Comparison of ENCODE assay signal across 1 cellular context in the genomic region with DNA sequence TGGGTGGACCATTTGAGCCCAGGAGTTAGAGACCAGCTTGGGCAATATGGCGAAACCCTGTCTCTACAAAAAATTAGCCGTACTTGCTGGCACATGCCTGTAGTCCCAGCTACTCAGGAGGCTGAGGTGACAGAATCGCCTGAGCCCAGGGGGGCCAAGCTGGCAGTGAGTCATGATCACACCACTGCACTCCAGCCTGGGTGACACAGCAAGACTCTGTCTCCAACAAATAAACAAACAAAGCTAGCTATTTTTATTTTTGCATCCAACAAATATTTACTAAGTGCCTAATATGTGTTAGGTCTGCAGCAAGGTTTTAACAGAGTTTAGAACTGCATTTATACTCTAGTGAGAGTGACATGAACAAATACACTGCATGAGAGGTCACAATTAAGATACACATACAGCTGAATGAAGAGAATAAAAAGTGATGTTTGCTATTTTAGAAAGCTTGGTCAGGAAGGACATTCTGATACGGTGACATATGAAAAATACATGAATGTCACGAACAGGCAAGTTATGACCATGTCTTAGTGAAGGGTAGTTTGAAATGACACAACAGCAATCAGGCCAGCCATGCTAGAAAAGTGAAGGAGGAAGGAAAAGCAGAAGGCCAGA.
A peak's percentile ranks its signal among the peaks of the same experiment; 100 is the strongest.
TF ChIP-seq lines count a peak whose summit lies in the region.

No MANE protein-coding gene starts in this region.

TF ChIP-seq in HEK293, 187 proteins besides CTCF, POLR2A, EP300 and RAD21 (continued from another document and continues in another):
- TF ChIP-seq, protein P1, sequence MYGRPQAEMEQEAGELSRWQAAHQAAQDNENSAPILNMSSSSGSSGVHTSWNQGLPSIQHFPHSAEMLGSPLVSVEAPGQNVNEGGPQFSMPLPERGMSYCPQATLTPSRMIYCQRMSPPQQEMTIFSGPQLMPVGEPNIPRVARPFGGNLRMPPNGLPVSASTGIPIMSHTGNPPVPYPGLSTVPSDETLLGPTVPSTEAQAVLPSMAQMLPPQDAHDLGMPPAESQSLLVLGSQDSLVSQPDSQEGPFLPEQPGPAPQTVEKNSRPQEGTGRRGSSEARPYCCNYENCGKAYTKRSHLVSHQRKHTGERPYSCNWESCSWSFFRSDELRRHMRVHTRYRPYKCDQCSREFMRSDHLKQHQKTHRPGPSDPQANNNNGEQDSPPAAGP (tag by site-specific recombination; IDR thresholded peaks at IDR 0.05): no peak
- no peak for TF ChIP-seq ZNF138 (tag by site-specific recombination; IDR thresholded peaks at IDR 0.05; ENCODE audit: borderline replicate concordance)
- no peak for TF ChIP-seq ZNF19 (tag by site-specific recombination; IDR thresholded peaks at IDR 0.05; ENCODE audit: low read depth)
- TF ChIP-seq, protein P2, sequence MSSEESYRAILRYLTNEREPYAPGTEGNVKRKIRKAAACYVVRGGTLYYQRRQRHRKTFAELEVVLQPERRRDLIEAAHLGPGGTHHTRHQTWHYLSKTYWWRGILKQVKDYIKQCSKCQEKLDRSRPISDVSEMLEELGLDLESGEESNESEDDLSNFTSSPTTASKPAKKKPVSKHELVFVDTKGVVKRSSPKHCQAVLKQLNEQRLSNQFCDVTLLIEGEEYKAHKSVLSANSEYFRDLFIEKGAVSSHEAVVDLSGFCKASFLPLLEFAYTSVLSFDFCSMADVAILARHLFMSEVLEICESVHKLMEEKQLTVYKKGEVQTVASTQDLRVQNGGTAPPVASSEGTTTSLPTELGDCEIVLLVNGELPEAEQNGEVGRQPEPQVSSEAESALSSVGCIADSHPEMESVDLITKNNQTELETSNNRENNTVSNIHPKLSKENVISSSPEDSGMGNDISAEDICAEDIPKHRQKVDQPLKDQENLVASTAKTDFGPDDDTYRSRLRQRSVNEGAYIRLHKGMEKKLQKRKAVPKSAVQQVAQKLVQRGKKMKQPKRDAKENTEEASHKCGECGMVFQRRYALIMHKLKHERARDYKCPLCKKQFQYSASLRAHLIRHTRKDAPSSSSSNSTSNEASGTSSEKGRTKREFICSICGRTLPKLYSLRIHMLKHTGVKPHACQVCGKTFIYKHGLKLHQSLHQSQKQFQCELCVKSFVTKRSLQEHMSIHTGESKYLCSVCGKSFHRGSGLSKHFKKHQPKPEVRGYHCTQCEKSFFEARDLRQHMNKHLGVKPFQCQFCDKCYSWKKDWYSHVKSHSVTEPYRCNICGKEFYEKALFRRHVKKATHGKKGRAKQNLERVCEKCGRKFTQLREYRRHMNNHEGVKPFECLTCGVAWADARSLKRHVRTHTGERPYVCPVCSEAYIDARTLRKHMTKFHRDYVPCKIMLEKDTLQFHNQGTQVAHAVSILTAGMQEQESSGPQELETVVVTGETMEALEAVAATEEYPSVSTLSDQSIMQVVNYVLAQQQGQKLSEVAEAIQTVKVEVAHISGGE (tag by site-specific recombination; conservative IDR thresholded peaks at IDR 0.05; ENCODE audit: low read depth): no peak
- TF ChIP-seq, protein P3, sequence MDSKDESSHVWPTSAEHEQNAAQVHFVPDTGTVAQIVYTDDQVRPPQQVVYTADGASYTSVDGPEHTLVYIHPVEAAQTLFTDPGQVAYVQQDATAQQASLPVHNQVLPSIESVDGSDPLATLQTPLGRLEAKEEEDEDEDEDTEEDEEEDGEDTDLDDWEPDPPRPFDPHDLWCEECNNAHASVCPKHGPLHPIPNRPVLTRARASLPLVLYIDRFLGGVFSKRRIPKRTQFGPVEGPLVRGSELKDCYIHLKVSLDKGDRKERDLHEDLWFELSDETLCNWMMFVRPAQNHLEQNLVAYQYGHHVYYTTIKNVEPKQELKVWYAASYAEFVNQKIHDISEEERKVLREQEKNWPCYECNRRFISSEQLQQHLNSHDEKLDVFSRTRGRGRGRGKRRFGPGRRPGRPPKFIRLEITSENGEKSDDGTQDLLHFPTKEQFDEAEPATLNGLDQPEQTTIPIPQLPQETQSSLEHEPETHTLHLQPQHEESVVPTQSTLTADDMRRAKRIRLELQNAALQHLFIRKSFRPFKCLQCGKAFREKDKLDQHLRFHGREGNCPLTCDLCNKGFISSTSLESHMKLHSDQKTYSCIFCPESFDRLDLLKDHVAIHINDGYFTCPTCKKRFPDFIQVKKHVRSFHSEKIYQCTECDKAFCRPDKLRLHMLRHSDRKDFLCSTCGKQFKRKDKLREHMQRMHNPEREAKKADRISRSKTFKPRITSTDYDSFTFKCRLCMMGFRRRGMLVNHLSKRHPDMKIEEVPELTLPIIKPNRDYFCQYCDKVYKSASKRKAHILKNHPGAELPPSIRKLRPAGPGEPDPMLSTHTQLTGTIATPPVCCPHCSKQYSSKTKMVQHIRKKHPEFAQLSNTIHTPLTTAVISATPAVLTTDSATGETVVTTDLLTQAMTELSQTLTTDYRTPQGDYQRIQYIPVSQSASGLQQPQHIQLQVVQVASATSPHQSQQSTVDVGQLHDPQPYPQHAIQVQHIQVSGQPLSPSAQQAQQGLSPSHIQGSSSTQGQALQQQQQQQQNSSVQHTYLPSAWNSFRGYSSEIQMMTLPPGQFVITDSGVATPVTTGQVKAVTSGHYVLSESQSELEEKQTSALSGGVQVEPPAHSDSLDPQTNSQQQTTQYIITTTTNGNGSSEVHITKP (tag by site-specific recombination; IDR thresholded peaks at IDR 0.05): peak; percentile 43
- TF ChIP-seq ZNF555 (tag by site-specific recombination; conservative IDR thresholded peaks at IDR 0.05): no peak
- no peak for TF ChIP-seq ZNF211 (tag by site-specific recombination; IDR thresholded peaks at IDR 0.05; ENCODE audit: low read depth)
- TF ChIP-seq, protein P4, sequence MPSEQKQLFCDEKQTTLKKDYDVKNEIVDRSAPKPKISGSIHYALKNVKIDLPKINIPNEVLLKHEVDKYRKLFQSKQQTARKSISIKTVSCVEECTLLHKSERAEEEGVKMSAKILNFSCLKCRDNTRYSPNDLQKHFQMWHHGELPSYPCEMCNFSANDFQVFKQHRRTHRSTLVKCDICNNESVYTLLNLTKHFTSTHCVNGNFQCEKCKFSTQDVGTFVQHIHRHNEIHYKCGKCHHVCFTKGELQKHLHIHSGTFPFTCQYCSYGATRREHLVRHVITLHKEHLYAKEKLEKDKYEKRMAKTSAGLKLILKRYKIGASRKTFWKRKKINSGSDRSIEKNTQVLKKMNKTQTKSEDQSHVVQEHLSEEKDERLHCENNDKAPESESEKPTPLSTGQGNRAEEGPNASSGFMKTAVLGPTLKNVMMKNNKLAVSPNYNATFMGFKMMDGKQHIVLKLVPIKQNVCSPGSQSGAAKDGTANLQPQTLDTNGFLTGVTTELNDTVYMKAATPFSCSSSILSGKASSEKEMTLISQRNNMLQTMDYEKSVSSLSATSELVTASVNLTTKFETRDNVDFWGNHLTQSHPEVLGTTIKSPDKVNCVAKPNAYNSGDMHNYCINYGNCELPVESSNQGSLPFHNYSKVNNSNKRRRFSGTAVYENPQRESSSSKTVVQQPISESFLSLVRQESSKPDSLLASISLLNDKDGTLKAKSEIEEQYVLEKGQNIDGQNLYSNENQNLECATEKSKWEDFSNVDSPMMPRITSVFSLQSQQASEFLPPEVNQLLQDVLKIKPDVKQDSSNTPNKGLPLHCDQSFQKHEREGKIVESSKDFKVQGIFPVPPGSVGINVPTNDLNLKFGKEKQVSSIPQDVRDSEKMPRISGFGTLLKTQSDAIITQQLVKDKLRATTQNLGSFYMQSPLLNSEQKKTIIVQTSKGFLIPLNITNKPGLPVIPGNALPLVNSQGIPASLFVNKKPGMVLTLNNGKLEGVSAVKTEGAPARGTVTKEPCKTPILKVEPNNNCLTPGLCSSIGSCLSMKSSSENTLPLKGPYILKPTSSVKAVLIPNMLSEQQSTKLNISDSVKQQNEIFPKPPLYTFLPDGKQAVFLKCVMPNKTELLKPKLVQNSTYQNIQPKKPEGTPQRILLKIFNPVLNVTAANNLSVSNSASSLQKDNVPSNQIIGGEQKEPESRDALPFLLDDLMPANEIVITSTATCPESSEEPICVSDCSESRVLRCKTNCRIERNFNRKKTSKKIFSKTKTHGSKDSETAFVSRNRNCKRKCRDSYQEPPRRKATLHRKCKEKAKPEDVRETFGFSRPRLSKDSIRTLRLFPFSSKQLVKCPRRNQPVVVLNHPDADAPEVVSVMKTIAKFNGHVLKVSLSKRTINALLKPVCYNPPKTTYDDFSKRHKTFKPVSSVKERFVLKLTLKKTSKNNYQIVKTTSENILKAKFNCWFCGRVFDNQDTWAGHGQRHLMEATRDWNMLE (tag by site-specific recombination; conservative IDR thresholded peaks at IDR 0.05; ENCODE audit: low read depth): no peak
- no peak for TF ChIP-seq ZFHX2 (tag by site-specific recombination; conservative IDR thresholded peaks at IDR 0.05)
- no peak for TF ChIP-seq EGR2 (tag by site-specific recombination; IDR thresholded peaks at IDR 0.05; ENCODE audit: low read depth)
- peak; percentile 94 for TF ChIP-seq ZNF366 (tag by site-specific recombination; conservative IDR thresholded peaks at IDR 0.05)
- TF ChIP-seq, protein P5, sequence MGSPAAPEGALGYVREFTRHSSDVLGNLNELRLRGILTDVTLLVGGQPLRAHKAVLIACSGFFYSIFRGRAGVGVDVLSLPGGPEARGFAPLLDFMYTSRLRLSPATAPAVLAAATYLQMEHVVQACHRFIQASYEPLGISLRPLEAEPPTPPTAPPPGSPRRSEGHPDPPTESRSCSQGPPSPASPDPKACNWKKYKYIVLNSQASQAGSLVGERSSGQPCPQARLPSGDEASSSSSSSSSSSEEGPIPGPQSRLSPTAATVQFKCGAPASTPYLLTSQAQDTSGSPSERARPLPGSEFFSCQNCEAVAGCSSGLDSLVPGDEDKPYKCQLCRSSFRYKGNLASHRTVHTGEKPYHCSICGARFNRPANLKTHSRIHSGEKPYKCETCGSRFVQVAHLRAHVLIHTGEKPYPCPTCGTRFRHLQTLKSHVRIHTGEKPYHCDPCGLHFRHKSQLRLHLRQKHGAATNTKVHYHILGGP (tag by site-specific recombination; IDR thresholded peaks at IDR 0.05): no peak
- 0 out of 2 replicates have a peak, but pooled peaks have one; percentile 11 for TF ChIP-seq ZBTB8A (tag by site-specific recombination; IDR thresholded peaks at IDR 0.05)
- no peak; the same call in 1 of the 2 replicates for TF ChIP-seq ZNF324 (tag by site-specific recombination; IDR thresholded peaks at IDR 0.05)
- TF ChIP-seq, protein P6, sequence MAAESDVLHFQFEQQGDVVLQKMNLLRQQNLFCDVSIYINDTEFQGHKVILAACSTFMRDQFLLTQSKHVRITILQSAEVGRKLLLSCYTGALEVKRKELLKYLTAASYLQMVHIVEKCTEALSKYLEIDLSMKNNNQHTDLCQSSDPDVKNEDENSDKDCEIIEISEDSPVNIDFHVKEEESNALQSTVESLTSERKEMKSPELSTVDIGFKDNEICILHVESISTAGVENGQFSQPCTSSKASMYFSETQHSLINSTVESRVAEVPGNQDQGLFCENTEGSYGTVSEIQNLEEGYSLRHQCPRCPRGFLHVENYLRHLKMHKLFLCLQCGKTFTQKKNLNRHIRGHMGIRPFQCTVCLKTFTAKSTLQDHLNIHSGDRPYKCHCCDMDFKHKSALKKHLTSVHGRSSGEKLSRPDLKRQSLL (tag by site-specific recombination; IDR thresholded peaks at IDR 0.05): no peak
- TF ChIP-seq ZNF600 (tag by site-specific recombination; IDR thresholded peaks at IDR 0.05): peak; percentile 63; the same call in 1 of the 2 replicates
- TF ChIP-seq ZBTB17 (tag by site-specific recombination; IDR thresholded peaks at IDR 0.05): peak; percentile 41; the same call in 1 of the 2 replicates
- TF ChIP-seq ZNF660 (tag by site-specific recombination; IDR thresholded peaks at IDR 0.05): peak; percentile 48; the same call in 1 of the 2 replicates
- no peak for TF ChIP-seq SCRT2 (tag by site-specific recombination; IDR thresholded peaks at IDR 0.05)
- TF ChIP-seq, protein P7, sequence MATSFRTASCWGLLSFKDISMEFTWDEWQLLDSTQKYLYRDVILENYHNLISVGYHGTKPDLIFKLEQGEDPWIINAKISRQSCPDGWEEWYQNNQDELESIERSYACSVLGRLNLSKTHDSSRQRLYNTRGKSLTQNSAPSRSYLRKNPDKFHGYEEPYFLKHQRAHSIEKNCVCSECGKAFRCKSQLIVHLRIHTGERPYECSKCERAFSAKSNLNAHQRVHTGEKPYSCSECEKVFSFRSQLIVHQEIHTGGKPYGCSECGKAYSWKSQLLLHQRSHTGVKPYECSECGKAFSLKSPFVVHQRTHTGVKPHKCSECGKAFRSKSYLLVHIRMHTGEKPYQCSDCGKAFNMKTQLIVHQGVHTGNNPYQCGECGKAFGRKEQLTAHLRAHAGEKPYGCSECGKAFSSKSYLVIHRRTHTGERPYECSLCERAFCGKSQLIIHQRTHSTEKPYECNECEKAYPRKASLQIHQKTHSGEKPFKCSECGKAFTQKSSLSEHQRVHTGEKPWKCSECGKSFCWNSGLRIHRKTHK (tag by site-specific recombination; IDR thresholded peaks at IDR 0.05): no peak
- TF ChIP-seq ZNF585B (tag by site-specific recombination; IDR thresholded peaks at IDR 0.05): no peak
- TF ChIP-seq, protein P8, sequence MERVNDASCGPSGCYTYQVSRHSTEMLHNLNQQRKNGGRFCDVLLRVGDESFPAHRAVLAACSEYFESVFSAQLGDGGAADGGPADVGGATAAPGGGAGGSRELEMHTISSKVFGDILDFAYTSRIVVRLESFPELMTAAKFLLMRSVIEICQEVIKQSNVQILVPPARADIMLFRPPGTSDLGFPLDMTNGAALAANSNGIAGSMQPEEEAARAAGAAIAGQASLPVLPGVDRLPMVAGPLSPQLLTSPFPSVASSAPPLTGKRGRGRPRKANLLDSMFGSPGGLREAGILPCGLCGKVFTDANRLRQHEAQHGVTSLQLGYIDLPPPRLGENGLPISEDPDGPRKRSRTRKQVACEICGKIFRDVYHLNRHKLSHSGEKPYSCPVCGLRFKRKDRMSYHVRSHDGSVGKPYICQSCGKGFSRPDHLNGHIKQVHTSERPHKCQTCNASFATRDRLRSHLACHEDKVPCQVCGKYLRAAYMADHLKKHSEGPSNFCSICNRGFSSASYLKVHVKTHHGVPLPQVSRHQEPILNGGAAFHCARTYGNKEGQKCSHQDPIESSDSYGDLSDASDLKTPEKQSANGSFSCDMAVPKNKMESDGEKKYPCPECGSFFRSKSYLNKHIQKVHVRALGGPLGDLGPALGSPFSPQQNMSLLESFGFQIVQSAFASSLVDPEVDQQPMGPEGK (tag by site-specific recombination; IDR thresholded peaks at IDR 0.05): peak; percentile 78
- no peak for TF ChIP-seq SP3 (tag by site-specific recombination; IDR thresholded peaks at IDR 0.05)
- peak; percentile 70 for TF ChIP-seq ZIC2 (tag by site-specific recombination; IDR thresholded peaks at IDR 0.05)
- TF ChIP-seq, protein P9, sequence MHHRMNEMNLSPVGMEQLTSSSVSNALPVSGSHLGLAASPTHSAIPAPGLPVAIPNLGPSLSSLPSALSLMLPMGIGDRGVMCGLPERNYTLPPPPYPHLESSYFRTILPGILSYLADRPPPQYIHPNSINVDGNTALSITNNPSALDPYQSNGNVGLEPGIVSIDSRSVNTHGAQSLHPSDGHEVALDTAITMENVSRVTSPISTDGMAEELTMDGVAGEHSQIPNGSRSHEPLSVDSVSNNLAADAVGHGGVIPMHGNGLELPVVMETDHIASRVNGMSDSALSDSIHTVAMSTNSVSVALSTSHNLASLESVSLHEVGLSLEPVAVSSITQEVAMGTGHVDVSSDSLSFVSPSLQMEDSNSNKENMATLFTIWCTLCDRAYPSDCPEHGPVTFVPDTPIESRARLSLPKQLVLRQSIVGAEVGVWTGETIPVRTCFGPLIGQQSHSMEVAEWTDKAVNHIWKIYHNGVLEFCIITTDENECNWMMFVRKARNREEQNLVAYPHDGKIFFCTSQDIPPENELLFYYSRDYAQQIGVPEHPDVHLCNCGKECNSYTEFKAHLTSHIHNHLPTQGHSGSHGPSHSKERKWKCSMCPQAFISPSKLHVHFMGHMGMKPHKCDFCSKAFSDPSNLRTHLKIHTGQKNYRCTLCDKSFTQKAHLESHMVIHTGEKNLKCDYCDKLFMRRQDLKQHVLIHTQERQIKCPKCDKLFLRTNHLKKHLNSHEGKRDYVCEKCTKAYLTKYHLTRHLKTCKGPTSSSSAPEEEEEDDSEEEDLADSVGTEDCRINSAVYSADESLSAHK (tag by site-specific recombination; IDR thresholded peaks at IDR 0.05): no peak
- no peak for TF ChIP-seq ZNF544 (tag by site-specific recombination; IDR thresholded peaks at IDR 0.05)
